Comparison of ENCODE assay signal across 19 cellular contexts in the genomic region with DNA sequence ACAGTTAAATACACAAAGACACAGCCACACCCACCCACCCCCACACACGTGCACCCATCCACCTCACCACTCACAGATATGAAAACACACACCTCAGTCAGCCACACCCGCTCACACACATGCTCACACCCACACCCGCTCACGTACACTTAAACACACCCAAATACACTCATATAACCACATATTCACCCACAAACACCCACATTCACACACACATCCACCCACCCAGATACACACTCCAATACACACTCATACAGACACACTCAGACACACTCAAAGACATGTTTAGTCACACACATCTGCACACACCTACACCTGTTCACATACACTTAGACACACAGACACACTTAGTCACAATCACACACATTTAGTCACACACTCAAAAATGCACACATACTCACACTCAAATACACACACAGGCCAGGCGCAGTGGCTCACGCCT. TPM values are rescaled to one million over a fixed set of nuclear protein-coding genes. Genes with fewer than 3 reads are reported as not detected.
A peak's percentile ranks its signal among the peaks of the same experiment; 100 is the strongest.
DNase-seq lines count a peak whose midpoint lies in the region; ATAC-seq and TF ChIP-seq lines count a peak whose summit lies in the region.
"Had no signal": no experiment of that assay in that cellular context is flagged by ENCODE, and none has a peak within 500 bp of the region (broad histone marks: within the 10 kb centered on the region; RNA-seq: fewer than 3 reads in every experiment).

No MANE protein-coding gene starts in this region.

- no peak overlapping the region for H3K27ac ChIP-seq in CD4-positive, CD25-positive, alpha-beta regulatory T cell (ENCODE audit: insufficient read depth, low read length, poor library complexity, severe bottlenecking)
- no peak overlapping the region for H3K27ac ChIP-seq in CD8-positive, alpha-beta T cell (ENCODE audit: low read depth, low read length)
- no peak overlapping the region for H3K27ac ChIP-seq in dorsolateral prefrontal cortex
- H3K27ac ChIP-seq: SJCRH30 had no signal

- intact Hi-C loops in CD8-positive, alpha-beta T cell (cut with DNase I, micrococcal nuclease) = no loop called here
- intact Hi-C loops in dorsolateral prefrontal cortex (cut with DNase I) = no loop called here

- ATAC-seq in CD4-positive, CD25-positive, alpha-beta regulatory T cell (ENCODE audit: low read depth in 2 of 2) = no peak
- no peak for ATAC-seq in CD8-positive, alpha-beta T cell
- ATAC-seq in activated T-helper 17 cell treated with anti-CD3 and anti-CD28 coated beads, Interleukin-2, amount 50 U/mL, for 72 hours (replicated peaks) = no peak
- ATAC-seq: PC-3 had no signal

- peaks cover 22% of the 10 kb centered on the region for H3K36me3 Mint-ChIP-seq in CD4-positive, CD25-positive, alpha-beta regulatory T cell
- H3K36me3 Mint-ChIP-seq in CD8-positive, alpha-beta T cell = peaks cover 45% of the 10 kb centered on the region
- peaks cover 37% of the 10 kb centered on the region for H3K36me3 Mint-ChIP-seq in activated T-helper 17 cell treated with anti-CD3 and anti-CD28 coated beads, Interleukin-2, amount 50 U/mL, for 72 hours (ENCODE audit: low read depth)
- H3K36me3 Mint-ChIP-seq in endothelial cell (ENCODE audit: low read depth, unreplicated experiment) = peaks cover 21% of the 10 kb centered on the region

- no peaks in the 10 kb centered on the region for H3K27me3 ChIP-seq in CD4-positive, CD25-positive, alpha-beta regulatory T cell (ENCODE audit: control insufficient read depth, insufficient read depth, low read length)
- H3K27me3 ChIP-seq in CD8-positive, alpha-beta T cell (ENCODE audit: insufficient read depth, low read length) = no peaks in the 10 kb centered on the region
- no peaks in the 10 kb centered on the region for H3K27me3 ChIP-seq in dorsolateral prefrontal cortex
- H3K27me3 ChIP-seq: SJCRH30 had no signal

- peak overlapping the region in 2 of 3 donors; percentile 45 to 90 for H3K27ac Mint-ChIP-seq in CD4-positive, CD25-positive, alpha-beta regulatory T cell
- H3K27ac Mint-ChIP-seq in CD8-positive, alpha-beta T cell = peak overlapping the region; percentile 1
- H3K27ac Mint-ChIP-seq in activated T-helper 17 cell treated with anti-CD3 and anti-CD28 coated beads, Interleukin-2, amount 50 U/mL, for 72 hours = peak overlapping the region; percentile 43
- H3K27ac Mint-ChIP-seq in endothelial cell (ENCODE audit: unreplicated experiment) = peak overlapping the region; percentile 0
- H3K27ac Mint-ChIP-seq: B cell; CD4-positive, alpha-beta T cell had no signal

- no peaks in the 10 kb centered on the region for H3K9me3 ChIP-seq in CD4-positive, CD25-positive, alpha-beta regulatory T cell (ENCODE audit: control insufficient read depth in 2 of 2, low read length in 2 of 2)
- no peaks in the 10 kb centered on the region for H3K9me3 ChIP-seq in CD8-positive, alpha-beta T cell (ENCODE audit: low read length)
- H3K9me3 ChIP-seq: SJCRH30 had no signal

- POLR2A ChIA-PET in CD8-positive, alpha-beta T cell (lab: Charles Lee) = no interaction called here

- H3K4me1 ChIP-seq in CD4-positive, CD25-positive, alpha-beta regulatory T cell (ENCODE audit: control insufficient read depth, insufficient read depth, low read length, poor library complexity, severe bottlenecking) = no peaks in the 10 kb centered on the region
- peaks cover 3% of the 10 kb centered on the region for H3K4me1 ChIP-seq in CD8-positive, alpha-beta T cell (ENCODE audit: insufficient read depth, low read length)
- H3K4me1 ChIP-seq: SJCRH30 had no signal

- in situ Hi-C loops in GM13977 (cut with MboI; ENCODE audit: low pct_unique_long_range_greater_than_20kb, low sequenced_read_pairs, unreplicated experiment) = no loop called here

- DNase-seq in CD4-positive, CD25-positive, alpha-beta regulatory T cell = peak in 1 of 3 donors; percentile 57
- DNase-seq in CD8-positive, alpha-beta T cell = no peak
- DNase-seq in endothelial cell (ENCODE audit: low spot score) (no peak), AG08396 (ENCODE audit: low spot score) (no peak), LoVo (ENCODE audit: low spot score) (no peak), GM13977 (ENCODE audit: low spot score) (no peak), dorsolateral prefrontal cortex (no peak)
- DNase-seq: CD4-positive, alpha-beta T cell; DND-41; KG1; NCI-H1048; NCI-H1436 treated with DMSO at 0.1 percent for 48 hours; NCI-H2029 treated with DMSO at 0.1 percent for 48 hours; NCI-H510A; NCI-H774; PC-3; SJCRH30 had no signal

- H3K4me3 ChIP-seq in CD4-positive, CD25-positive, alpha-beta regulatory T cell (ENCODE audit: low read depth, low read length) = no peak overlapping the region
- H3K4me3 ChIP-seq in CD8-positive, alpha-beta T cell (ENCODE audit: low read depth, low read length) = no peak overlapping the region
- H3K4me3 ChIP-seq in dorsolateral prefrontal cortex = no peak overlapping the region
- H3K4me3 ChIP-seq: SJCRH30 had no signal

- peaks cover 0 to 13% (median 7%) of the 10 kb centered on the region in 4 donors for H3K4me1 Mint-ChIP-seq in CD4-positive, CD25-positive, alpha-beta regulatory T cell
- peaks cover 7% of the 10 kb centered on the region for H3K4me1 Mint-ChIP-seq in CD8-positive, alpha-beta T cell (ENCODE audit: low read depth)
- peaks cover 10% of the 10 kb centered on the region for H3K4me1 Mint-ChIP-seq in activated T-helper 17 cell treated with anti-CD3 and anti-CD28 coated beads, Interleukin-2, amount 50 U/mL, for 72 hours
- no peaks in the 10 kb centered on the region for H3K4me1 Mint-ChIP-seq in endothelial cell (ENCODE audit: unreplicated experiment)

- peaks cover 0 to 2% (median 0%) of the 10 kb centered on the region in 7 donors for H3K9me3 Mint-ChIP-seq in CD4-positive, CD25-positive, alpha-beta regulatory T cell
- H3K9me3 Mint-ChIP-seq in CD8-positive, alpha-beta T cell = no peaks in the 10 kb centered on the region
- no peaks in the 10 kb centered on the region for H3K9me3 Mint-ChIP-seq in activated T-helper 17 cell treated with anti-CD3 and anti-CD28 coated beads, Interleukin-2, amount 50 U/mL, for 72 hours
- H3K9me3 Mint-ChIP-seq in endothelial cell (ENCODE audit: unreplicated experiment) = no peaks in the 10 kb centered on the region
- H3K9me3 Mint-ChIP-seq: CD4-positive, alpha-beta T cell had no signal

- no peaks in the 10 kb centered on the region for H3K36me3 ChIP-seq in CD4-positive, CD25-positive, alpha-beta regulatory T cell (ENCODE audit: control insufficient read depth, insufficient read depth, low read length)
- peaks cover under 1% of the 10 kb centered on the region for H3K36me3 ChIP-seq in CD8-positive, alpha-beta T cell (ENCODE audit: insufficient read depth, low read length)
- H3K36me3 ChIP-seq: SJCRH30 had no signal

- H3K27me3 Mint-ChIP-seq in CD4-positive, CD25-positive, alpha-beta regulatory T cell = no peaks in the 10 kb centered on the region
- H3K27me3 Mint-ChIP-seq in CD8-positive, alpha-beta T cell (ENCODE audit: low read depth) = no peaks in the 10 kb centered on the region
- no peaks in the 10 kb centered on the region for H3K27me3 Mint-ChIP-seq in activated T-helper 17 cell treated with anti-CD3 and anti-CD28 coated beads, Interleukin-2, amount 50 U/mL, for 72 hours
- peaks cover 6% of the 10 kb centered on the region for H3K27me3 Mint-ChIP-seq in endothelial cell (ENCODE audit: unreplicated experiment)
- H3K27me3 Mint-ChIP-seq: B cell; CD4-positive, alpha-beta T cell had no signal

- no peak for TF ChIP-seq CTCF in CD8-positive, alpha-beta T cell (IDR thresholded peaks at IDR 0.05)
- TF ChIP-seq CTCF in endothelial cell (IDR thresholded peaks at IDR 0.05; ENCODE audit: unreplicated experiment) (no peak), GM13977 (IDR thresholded peaks at IDR 0.05; ENCODE audit: extremely low read depth, insufficient read depth, missing control alignments) (no peak), dorsolateral prefrontal cortex (IDR thresholded peaks at IDR 0.05 in 54 of 56, conservative IDR thresholded peaks at IDR 0.05 in 2 of 56; ENCODE audit: low read depth in 1 of 56, partially characterized antibody in 56 of 56) (no peak)

- CTCF ChIA-PET in CD8-positive, alpha-beta T cell (lab: Charles Lee) = no interaction called here

- peak overlapping the region in 2 of 4 donors; percentile 2 to 6 for H3K4me3 Mint-ChIP-seq in CD4-positive, CD25-positive, alpha-beta regulatory T cell
- no peak overlapping the region for H3K4me3 Mint-ChIP-seq in CD8-positive, alpha-beta T cell
- H3K4me3 Mint-ChIP-seq in activated T-helper 17 cell treated with anti-CD3 and anti-CD28 coated beads, Interleukin-2, amount 50 U/mL, for 72 hours = no peak overlapping the region
- H3K4me3 Mint-ChIP-seq in endothelial cell (ENCODE audit: unreplicated experiment) = peak overlapping the region; percentile 1
- H3K4me3 Mint-ChIP-seq: B cell; CD4-positive, alpha-beta T cell had no signal

RNA-seq across cellular contexts. Expression of a gene that starts 30.6 kb away (rescaled TPM):
- 8.2 TPM for total RNA-seq in CD4-positive, CD25-positive, alpha-beta regulatory T cell
- under 1 TPM in 3 of 4 donors, not detected in 1; 0.21 to 0.40 (median 0.29) TPM for polyA plus RNA-seq in CD4-positive, CD25-positive, alpha-beta regulatory T cell
- total RNA-seq in CD8-positive, alpha-beta T cell = 10 to 100 TPM; 19.9 to 20.5 TPM
- total RNA-seq in activated T-helper 17 cell treated with anti-CD3 and anti-CD28 coated beads, Interleukin-2, amount 50 U/mL, for 72 hours = 1 to 10 TPM; 3.9 to 8.4 TPM
- 32.9 TPM for total RNA-seq in endothelial cell (ENCODE audit: unreplicated experiment)
- 100 to 1,000 TPM in 119 of 120 experiments, 10 to 100 TPM in 1; 90.1 to 295 (median 174) TPM for total RNA-seq in dorsolateral prefrontal cortex

RNA-seq across cellular contexts. Expression of a gene that starts 39.0 kb away (rescaled TPM):
- 4.6 TPM for total RNA-seq in CD4-positive, CD25-positive, alpha-beta regulatory T cell
- 10 to 100 TPM in 1 of 4 donors, 1 to 10 TPM in 3; 6.2 to 10.1 (median 8.7) TPM for polyA plus RNA-seq in CD4-positive, CD25-positive, alpha-beta regulatory T cell
- total RNA-seq in CD8-positive, alpha-beta T cell = 1 to 10 TPM in 1 of 2 experiments, under 1 TPM in 1; 0.60 to 1.6 TPM
- 10 to 100 TPM; 62.6 to 73.7 TPM for total RNA-seq in activated T-helper 17 cell treated with anti-CD3 and anti-CD28 coated beads, Interleukin-2, amount 50 U/mL, for 72 hours
- total RNA-seq in endothelial cell (ENCODE audit: unreplicated experiment) (7.1 TPM), dorsolateral prefrontal cortex (1 to 10 TPM in 13 of 120 experiments, under 1 TPM in 42, not detected in 65; 0.22 to 2.4 (median 0.63) TPM)

RNA-seq across cellular contexts. Expression of a gene that starts 57.8 kb away (rescaled TPM):
- 40.2 TPM for total RNA-seq in CD4-positive, CD25-positive, alpha-beta regulatory T cell
- 1 to 10 TPM in 2 of 4 donors, under 1 TPM in 2; 0.47 to 1.8 (median 1.00) TPM for polyA plus RNA-seq in CD4-positive, CD25-positive, alpha-beta regulatory T cell
- 10 to 100 TPM; 37.0 to 40.8 TPM for total RNA-seq in CD8-positive, alpha-beta T cell
- total RNA-seq in activated T-helper 17 cell treated with anti-CD3 and anti-CD28 coated beads, Interleukin-2, amount 50 U/mL, for 72 hours = 10 to 100 TPM; 43.1 to 69.5 TPM
- total RNA-seq in endothelial cell (ENCODE audit: unreplicated experiment) (122 TPM), dorsolateral prefrontal cortex (100 to 1,000 TPM in 118 of 120 experiments, 10 to 100 TPM in 2; 87.9 to 222 (median 163) TPM)

Comparison
In these comparisons a context has a peak if more than half of its experiments do, and no peak if none do; other contexts are left out.
1. H3K27ac Mint-ChIP-seq: peak in every context shown above with its lines; median percentile 68 in CD4-positive, CD25-positive, alpha-beta regulatory T cell; 43 in activated T-helper 17 cell treated with anti-CD3 and anti-CD28 coated beads, Interleukin-2, amount 50 U/mL, for 72 hours; 1 in CD8-positive, alpha-beta T cell; 0 in endothelial cell.